3 cellular contexts compared by ENCODE assay signal in the genomic region with DNA sequence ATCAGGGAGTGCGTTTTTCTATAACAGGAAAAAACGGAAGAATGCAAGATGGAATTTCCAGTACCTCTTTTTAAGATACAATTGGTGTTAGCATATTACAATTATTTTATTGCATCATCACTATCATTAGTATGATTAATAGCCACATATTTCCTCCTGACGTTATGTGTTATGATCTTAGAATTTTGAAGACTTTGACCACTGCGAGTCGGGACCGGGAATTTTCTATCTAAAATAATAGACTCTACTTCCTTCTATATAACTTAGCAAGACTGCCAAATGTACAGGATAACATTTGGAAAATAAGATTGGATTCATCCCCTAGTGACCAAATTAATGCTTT.
TF ChIP-seq lines count a peak whose summit lies in the region.

No MANE protein-coding gene starts in this region.

TF ChIP-seq in HEK293, 187 proteins besides CTCF, POLR2A, EP300 and RAD21 (continued from another document):
- TF ChIP-seq ZNF416 (tag by site-specific recombination; IDR thresholded peaks at IDR 0.05) (no peak), ZNF747 (tag by site-specific recombination; IDR thresholded peaks at IDR 0.05) (no peak), GFI1B (tag by site-specific recombination; IDR thresholded peaks at IDR 0.05) (no peak), ZNF112 (tag by site-specific recombination; IDR thresholded peaks at IDR 0.05) (no peak), ZNF510 (tag by site-specific recombination; IDR thresholded peaks at IDR 0.05; ENCODE audit: insufficient replicate concordance) (no peak), ZNF398 (tag by site-specific recombination; IDR thresholded peaks at IDR 0.05) (no peak), ZNF214 (tag by site-specific recombination; IDR thresholded peaks at IDR 0.05; ENCODE audit: borderline replicate concordance) (no peak), ZNF585B (tag by site-specific recombination; IDR thresholded peaks at IDR 0.05) (no peak), ZNF768 (tag by site-specific recombination; IDR thresholded peaks at IDR 0.05) (no peak), ZNF292 (tag by site-specific recombination; IDR thresholded peaks at IDR 0.05; ENCODE audit: borderline replicate concordance, low read depth) (no peak), ZBTB10 (tag by site-specific recombination; IDR thresholded peaks at IDR 0.05) (no peak), YY1 (tag by site-specific recombination; IDR thresholded peaks at IDR 0.05) (no peak)

TF ChIP-seq in GM12878, 131 proteins besides CTCF, POLR2A, EP300 and RAD21 (continued from another document):
- TF ChIP-seq ATF2 (IDR thresholded peaks at IDR 0.05; ENCODE audit: low read length) (no peak), FOS (IDR thresholded peaks at IDR 0.05; ENCODE audit: borderline replicate concordance, extremely low read depth, insufficient read length) (no peak), MTA2 (IDR thresholded peaks at IDR 0.05; ENCODE audit: low read depth) (no peak), LARP7 (IDR thresholded peaks at IDR 0.05) (no peak), MYC (IDR thresholded peaks at IDR 0.05; ENCODE audit: insufficient read depth, insufficient read length, insufficient replicate concordance, low read length, severe bottlenecking) (no peak)
- TF ChIP-seq, protein P1, sequence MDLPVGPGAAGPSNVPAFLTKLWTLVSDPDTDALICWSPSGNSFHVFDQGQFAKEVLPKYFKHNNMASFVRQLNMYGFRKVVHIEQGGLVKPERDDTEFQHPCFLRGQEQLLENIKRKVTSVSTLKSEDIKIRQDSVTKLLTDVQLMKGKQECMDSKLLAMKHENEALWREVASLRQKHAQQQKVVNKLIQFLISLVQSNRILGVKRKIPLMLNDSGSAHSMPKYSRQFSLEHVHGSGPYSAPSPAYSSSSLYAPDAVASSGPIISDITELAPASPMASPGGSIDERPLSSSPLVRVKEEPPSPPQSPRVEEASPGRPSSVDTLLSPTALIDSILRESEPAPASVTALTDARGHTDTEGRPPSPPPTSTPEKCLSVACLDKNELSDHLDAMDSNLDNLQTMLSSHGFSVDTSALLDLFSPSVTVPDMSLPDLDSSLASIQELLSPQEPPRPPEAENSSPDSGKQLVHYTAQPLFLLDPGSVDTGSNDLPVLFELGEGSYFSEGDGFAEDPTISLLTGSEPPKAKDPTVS (IDR thresholded peaks at IDR 0.05; ENCODE audit: low read depth, low read length), result no peak
- TF ChIP-seq, protein P2, sequence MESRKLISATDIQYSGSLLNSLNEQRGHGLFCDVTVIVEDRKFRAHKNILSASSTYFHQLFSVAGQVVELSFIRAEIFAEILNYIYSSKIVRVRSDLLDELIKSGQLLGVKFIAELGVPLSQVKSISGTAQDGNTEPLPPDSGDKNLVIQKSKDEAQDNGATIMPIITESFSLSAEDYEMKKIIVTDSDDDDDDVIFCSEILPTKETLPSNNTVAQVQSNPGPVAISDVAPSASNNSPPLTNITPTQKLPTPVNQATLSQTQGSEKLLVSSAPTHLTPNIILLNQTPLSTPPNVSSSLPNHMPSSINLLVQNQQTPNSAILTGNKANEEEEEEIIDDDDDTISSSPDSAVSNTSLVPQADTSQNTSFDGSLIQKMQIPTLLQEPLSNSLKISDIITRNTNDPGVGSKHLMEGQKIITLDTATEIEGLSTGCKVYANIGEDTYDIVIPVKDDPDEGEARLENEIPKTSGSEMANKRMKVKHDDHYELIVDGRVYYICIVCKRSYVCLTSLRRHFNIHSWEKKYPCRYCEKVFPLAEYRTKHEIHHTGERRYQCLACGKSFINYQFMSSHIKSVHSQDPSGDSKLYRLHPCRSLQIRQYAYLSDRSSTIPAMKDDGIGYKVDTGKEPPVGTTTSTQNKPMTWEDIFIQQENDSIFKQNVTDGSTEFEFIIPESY (IDR thresholded peaks at IDR 0.05), result no peak

TF ChIP-seq in liver, 16 proteins besides CTCF, POLR2A, EP300 and RAD21:
- TF ChIP-seq, protein P2 (IDR thresholded peaks at IDR 0.05), result no peak
- TF ChIP-seq NR2F2 (IDR thresholded peaks at IDR 0.05), result no peak
- TF ChIP-seq REST (IDR thresholded peaks at IDR 0.05), result no peak
- no peak for TF ChIP-seq SP1 (IDR thresholded peaks at IDR 0.05)
- TF ChIP-seq FOXA1 (IDR thresholded peaks at IDR 0.05), result no peak
